In genomic region chr6:158554611-158555361, GRCh38 we compare ENCODE assay signal across 1 cellular context.
A peak's percentile ranks its signal among the peaks of the same experiment; 100 is the strongest.
TF ChIP-seq lines count a peak whose summit lies in the region.

No MANE protein-coding gene starts in this region.

TF ChIP-seq in HepG2, 621 proteins besides CTCF, POLR2A, EP300 and RAD21 (continued from another document and continues in another):
- TF ChIP-seq, protein P1, sequence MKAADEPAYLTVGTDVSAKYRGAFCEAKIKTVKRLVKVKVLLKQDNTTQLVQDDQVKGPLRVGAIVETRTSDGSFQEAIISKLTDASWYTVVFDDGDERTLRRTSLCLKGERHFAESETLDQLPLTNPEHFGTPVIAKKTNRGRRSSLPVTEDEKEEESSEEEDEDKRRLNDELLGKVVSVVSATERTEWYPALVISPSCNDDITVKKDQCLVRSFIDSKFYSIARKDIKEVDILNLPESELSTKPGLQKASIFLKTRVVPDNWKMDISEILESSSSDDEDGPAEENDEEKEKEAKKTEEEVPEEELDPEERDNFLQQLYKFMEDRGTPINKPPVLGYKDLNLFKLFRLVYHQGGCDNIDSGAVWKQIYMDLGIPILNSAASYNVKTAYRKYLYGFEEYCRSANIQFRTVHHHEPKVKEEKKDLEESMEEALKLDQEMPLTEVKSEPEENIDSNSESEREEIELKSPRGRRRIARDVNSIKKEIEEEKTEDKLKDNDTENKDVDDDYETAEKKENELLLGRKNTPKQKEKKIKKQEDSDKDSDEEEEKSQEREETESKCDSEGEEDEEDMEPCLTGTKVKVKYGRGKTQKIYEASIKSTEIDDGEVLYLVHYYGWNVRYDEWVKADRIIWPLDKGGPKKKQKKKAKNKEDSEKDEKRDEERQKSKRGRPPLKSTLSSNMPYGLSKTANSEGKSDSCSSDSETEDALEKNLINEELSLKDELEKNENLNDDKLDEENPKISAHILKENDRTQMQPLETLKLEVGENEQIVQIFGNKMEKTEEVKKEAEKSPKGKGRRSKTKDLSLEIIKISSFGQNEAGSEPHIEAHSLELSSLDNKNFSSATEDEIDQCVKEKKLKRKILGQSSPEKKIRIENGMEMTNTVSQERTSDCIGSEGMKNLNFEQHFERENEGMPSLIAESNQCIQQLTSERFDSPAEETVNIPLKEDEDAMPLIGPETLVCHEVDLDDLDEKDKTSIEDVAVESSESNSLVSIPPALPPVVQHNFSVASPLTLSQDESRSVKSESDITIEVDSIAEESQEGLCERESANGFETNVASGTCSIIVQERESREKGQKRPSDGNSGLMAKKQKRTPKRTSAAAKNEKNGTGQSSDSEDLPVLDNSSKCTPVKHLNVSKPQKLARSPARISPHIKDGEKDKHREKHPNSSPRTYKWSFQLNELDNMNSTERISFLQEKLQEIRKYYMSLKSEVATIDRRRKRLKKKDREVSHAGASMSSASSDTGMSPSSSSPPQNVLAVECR (CRISPR knock-in tag; IDR thresholded peaks at IDR 0.05; ENCODE audit: borderline replicate concordance) = peak; percentile 51; the same call in 1 of the 2 replicates
- TF ChIP-seq ZNF749 (CRISPR knock-in tag; IDR thresholded peaks at IDR 0.05; ENCODE audit: borderline replicate concordance) (peak; percentile 54; the same call in 1 of the 2 replicates), HDAC2 (CRISPR knock-in tag; IDR thresholded peaks at IDR 0.05) (peak; percentile 89), MIER3 (CRISPR knock-in tag; IDR thresholded peaks at IDR 0.05; ENCODE audit: borderline replicate concordance) (0 out of 2 replicates have a peak, but pooled peaks have one; percentile 14), ZNF788 (CRISPR knock-in tag; IDR thresholded peaks at IDR 0.05; ENCODE audit: borderline replicate concordance) (no peak), TEAD2 (CRISPR knock-in tag; IDR thresholded peaks at IDR 0.05) (no peak), NFKBIZ (CRISPR knock-in tag; IDR thresholded peaks at IDR 0.05) (no peak), MTERF4 (CRISPR knock-in tag; IDR thresholded peaks at IDR 0.05) (no peak), ZNF678 (CRISPR knock-in tag; IDR thresholded peaks at IDR 0.05) (no peak), DMAP1 (CRISPR knock-in tag; IDR thresholded peaks at IDR 0.05) (peak; percentile 64; the same call in 1 of the 2 replicates), ZFP1 (CRISPR knock-in tag; IDR thresholded peaks at IDR 0.05) (no peak; the same call in 1 of the 2 replicates), CBFB (CRISPR knock-in tag; IDR thresholded peaks at IDR 0.05) (0 out of 2 replicates have a peak, but pooled peaks have one; percentile 23), ZNF772 (CRISPR knock-in tag; IDR thresholded peaks at IDR 0.05) (peak; percentile 63; the same call in 1 of the 2 replicates), PAX8 (CRISPR knock-in tag; IDR thresholded peaks at IDR 0.05; ENCODE audit: borderline replicate concordance) (no peak), ZNF776 (CRISPR knock-in tag; IDR thresholded peaks at IDR 0.05) (no peak), ZNF709 (CRISPR knock-in tag; IDR thresholded peaks at IDR 0.05) (no peak), ZNF407 (CRISPR knock-in tag; IDR thresholded peaks at IDR 0.05; ENCODE audit: not compliant biosample characterization) (no peak), SOX13 (IDR thresholded peaks at IDR 0.05) (peak; percentile 79), SOX13 (CRISPR knock-in tag; conservative IDR thresholded peaks at IDR 0.05 in 1 of 2, IDR thresholded peaks at IDR 0.05 in 1 of 2) (peak in 1 of 2 experiments; percentile 97; a peak in 2 of 4 replicates), SCMH1 (CRISPR knock-in tag; IDR thresholded peaks at IDR 0.05; ENCODE audit: borderline replicate concordance) (no peak), PBX2 (CRISPR knock-in tag; IDR thresholded peaks at IDR 0.05) (no peak), ZBTB7B (CRISPR knock-in tag; IDR thresholded peaks at IDR 0.05) (peak; percentile 53; the same call in 1 of the 2 replicates), BRF2 (CRISPR knock-in tag; IDR thresholded peaks at IDR 0.05) (peak; percentile 84; the same call in 1 of the 2 replicates), SIN3A (IDR thresholded peaks at IDR 0.05; ENCODE audit: borderline replicate concordance, low read depth, low read length) (no peak), DNMT1 (CRISPR knock-in tag; IDR thresholded peaks at IDR 0.05) (no peak), ZNF615 (CRISPR knock-in tag; IDR thresholded peaks at IDR 0.05; ENCODE audit: borderline replicate concordance) (no peak), ZC3H13 (CRISPR knock-in tag; IDR thresholded peaks at IDR 0.05) (no peak), ZNF747 (CRISPR knock-in tag; IDR thresholded peaks at IDR 0.05; ENCODE audit: borderline replicate concordance) (peak; percentile 75), SALL2 (CRISPR knock-in tag; IDR thresholded peaks at IDR 0.05) (no peak), ARNT (IDR thresholded peaks at IDR 0.05) (no peak), ZNF546 (CRISPR knock-in tag; conservative IDR thresholded peaks at IDR 0.05) (no peak), MYPOP (CRISPR knock-in tag; IDR thresholded peaks at IDR 0.05) (peak; percentile 38; the same call in 1 of the 2 replicates), KMT2B (CRISPR knock-in tag; IDR thresholded peaks at IDR 0.05) (peak; percentile 64), ZSCAN31 (CRISPR knock-in tag; IDR thresholded peaks at IDR 0.05; ENCODE audit: low read depth) (peak; percentile 84; the same call in 1 of the 2 replicates), MED13 (CRISPR knock-in tag; IDR thresholded peaks at IDR 0.05) (peak; percentile 48; the same call in 1 of the 2 replicates), HIVEP1 (CRISPR knock-in tag; IDR thresholded peaks at IDR 0.05) (no peak)
- TF ChIP-seq, protein P2, sequence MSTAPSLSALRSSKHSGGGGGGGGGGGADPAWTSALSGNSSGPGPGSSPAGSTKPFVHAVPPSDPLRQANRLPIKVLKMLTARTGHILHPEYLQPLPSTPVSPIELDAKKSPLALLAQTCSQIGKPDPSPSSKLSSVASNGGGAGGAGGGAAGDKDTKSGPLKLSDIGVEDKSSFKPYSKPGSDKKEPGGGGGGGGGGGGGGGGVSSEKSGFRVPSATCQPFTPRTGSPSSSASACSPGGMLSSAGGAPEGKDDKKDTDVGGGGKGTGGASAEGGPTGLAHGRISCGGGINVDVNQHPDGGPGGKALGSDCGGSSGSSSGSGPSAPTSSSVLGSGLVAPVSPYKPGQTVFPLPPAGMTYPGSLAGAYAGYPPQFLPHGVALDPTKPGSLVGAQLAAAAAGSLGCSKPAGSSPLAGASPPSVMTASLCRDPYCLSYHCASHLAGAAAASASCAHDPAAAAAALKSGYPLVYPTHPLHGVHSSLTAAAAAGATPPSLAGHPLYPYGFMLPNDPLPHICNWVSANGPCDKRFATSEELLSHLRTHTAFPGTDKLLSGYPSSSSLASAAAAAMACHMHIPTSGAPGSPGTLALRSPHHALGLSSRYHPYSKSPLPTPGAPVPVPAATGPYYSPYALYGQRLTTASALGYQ (CRISPR knock-in tag; IDR thresholded peaks at IDR 0.05) = peak; percentile 88
- TF ChIP-seq, protein P3, sequence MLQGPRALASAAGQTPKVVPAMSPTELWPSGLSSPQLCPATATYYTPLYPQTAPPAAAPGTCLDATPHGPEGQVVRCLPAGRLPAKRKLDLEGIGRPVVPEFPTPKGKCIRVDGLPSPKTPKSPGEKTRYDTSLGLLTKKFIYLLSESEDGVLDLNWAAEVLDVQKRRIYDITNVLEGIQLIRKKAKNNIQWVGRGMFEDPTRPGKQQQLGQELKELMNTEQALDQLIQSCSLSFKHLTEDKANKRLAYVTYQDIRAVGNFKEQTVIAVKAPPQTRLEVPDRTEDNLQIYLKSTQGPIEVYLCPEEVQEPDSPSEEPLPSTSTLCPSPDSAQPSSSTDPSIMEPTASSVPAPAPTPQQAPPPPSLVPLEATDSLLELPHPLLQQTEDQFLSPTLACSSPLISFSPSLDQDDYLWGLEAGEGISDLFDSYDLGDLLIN (CRISPR knock-in tag; IDR thresholded peaks at IDR 0.05; ENCODE audit: borderline replicate concordance) = no peak
- TF ChIP-seq, protein P4, sequence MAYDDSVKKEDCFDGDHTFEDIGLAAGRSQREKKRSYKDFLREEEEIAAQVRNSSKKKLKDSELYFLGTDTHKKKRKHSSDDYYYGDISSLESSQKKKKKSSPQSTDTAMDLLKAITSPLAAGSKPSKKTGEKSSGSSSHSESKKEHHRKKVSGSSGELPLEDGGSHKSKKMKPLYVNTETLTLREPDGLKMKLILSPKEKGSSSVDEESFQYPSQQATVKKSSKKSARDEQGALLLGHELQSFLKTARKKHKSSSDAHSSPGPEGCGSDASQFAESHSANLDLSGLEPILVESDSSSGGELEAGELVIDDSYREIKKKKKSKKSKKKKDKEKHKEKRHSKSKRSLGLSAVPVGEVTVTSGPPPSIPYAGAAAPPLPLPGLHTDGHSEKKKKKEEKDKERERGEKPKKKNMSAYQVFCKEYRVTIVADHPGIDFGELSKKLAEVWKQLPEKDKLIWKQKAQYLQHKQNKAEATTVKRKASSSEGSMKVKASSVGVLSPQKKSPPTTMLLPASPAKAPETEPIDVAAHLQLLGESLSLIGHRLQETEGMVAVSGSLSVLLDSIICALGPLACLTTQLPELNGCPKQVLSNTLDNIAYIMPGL (CRISPR knock-in tag; IDR thresholded peaks at IDR 0.05; ENCODE audit: borderline replicate concordance in 1 of 2, low read depth in 1 of 2) = peak; percentile 33 to 38; a peak in 1 of 4 replicates
